In the genomic region with DNA sequence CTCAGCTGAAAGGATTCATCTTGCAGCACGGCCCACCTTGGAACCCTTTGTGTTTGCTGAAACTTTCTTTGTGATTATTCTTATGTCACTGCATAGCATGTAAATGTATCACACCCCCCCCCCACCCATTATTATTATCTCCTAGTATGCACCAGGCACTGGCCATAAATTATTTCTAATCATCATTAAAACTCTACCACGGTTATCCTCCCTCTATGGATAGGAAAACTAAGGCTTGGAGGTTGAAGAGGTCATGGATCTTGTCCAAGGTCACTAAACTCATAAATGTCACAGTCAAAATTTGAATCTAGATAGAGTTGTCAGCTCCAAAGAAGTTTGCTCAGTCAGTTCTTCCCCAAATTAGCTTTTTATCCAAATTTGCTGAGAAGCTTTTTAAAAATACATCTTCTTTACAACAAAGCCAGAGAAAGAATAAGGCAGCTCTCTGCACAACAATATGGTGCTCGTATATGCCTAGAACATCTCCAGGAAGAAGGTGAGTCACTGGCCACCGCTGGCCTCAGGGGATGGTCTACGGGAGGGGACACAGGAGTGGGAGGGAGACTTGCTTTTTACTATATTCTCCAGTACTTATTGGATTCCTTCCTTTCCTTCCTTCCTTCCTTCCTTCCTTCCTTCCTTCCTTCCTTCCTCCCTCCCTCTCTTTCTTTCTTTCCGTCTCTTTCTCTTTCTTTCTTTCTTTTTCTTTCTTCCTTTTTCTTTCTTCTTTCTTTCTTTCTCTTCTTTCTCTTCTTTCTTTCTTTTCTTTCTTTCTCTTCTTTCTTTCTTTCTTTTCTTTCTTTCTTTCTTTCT, we compare ENCODE assay signal across 21 cellular contexts.
DNase-seq lines count a peak whose midpoint lies in the region; ATAC-seq, FAIRE-seq and TF ChIP-seq lines count a peak whose summit lies in the region.
"Had no signal": no experiment of that assay in that cellular context is flagged by ENCODE, and none has a peak within 500 bp of the region (broad histone marks: within the 10 kb centered on the region; RNA-seq: fewer than 3 reads in every experiment).

No MANE protein-coding gene starts in this region.

- H3K36me3 Mint-ChIP-seq in MCF 10A (ENCODE audit: insufficient read depth, unreplicated experiment) (no peaks in the 10 kb centered on the region), nephron (ENCODE audit: low read depth) (no peaks in the 10 kb centered on the region), mesothelial cell of epicardium (no peaks in the 10 kb centered on the region)
- peaks cover 3% of the 10 kb centered on the region for H3K36me3 Mint-ChIP-seq in effector memory CD8-positive, alpha-beta T cell (ENCODE audit: insufficient read depth)

- no peak overlapping the region for H2BK20ac ChIP-seq in H1 (ENCODE audit: low read length)

- H3K36me3 ChIP-seq in mammary epithelial cell (ENCODE audit: insufficient read depth, low read length): no peaks in the 10 kb centered on the region
- no peaks in the 10 kb centered on the region for H3K36me3 ChIP-seq in H1 (ENCODE audit: control insufficient read depth in 2 of 4, insufficient read depth in 4 of 4, low read length in 3 of 4)
- H3K36me3 ChIP-seq: MG63 had no signal

- no peak for TF ChIP-seq POLR2A in H1 (IDR thresholded peaks at IDR 0.05; ENCODE audit: control extremely low read depth in 1 of 2, low read depth in 2 of 2, low read length in 2 of 2)

- H4K5ac ChIP-seq in H1 (ENCODE audit: insufficient read length, low read depth, low read length): no peak overlapping the region

- no peaks in the 10 kb centered on the region for H3K79me2 ChIP-seq in mammary epithelial cell (ENCODE audit: insufficient read depth, low read length)
- H3K79me2 ChIP-seq in H1 (ENCODE audit: control insufficient read depth in 1 of 2, insufficient read depth in 2 of 2, low read length in 2 of 2): no peaks in the 10 kb centered on the region

- H3K79me1 ChIP-seq in H1 (ENCODE audit: low read depth, low read length): no peaks in the 10 kb centered on the region

- no peak overlapping the region for H3K4me2 ChIP-seq in mammary epithelial cell (ENCODE audit: insufficient read depth, low read depth, low read length)
- no peak overlapping the region for H3K4me2 ChIP-seq in H1 (ENCODE audit: insufficient read depth in 1 of 2, low read depth in 2 of 2, low read length in 2 of 2)

- no peaks in the 10 kb centered on the region for H3K9me3 Mint-ChIP-seq in MCF 10A (ENCODE audit: unreplicated experiment)
- H3K9me3 Mint-ChIP-seq in nephron: no peaks in the 10 kb centered on the region
- no peaks in the 10 kb centered on the region for H3K9me3 Mint-ChIP-seq in effector memory CD8-positive, alpha-beta T cell
- H3K9me3 Mint-ChIP-seq in mesothelial cell of epicardium: no peaks in the 10 kb centered on the region
- H3K9me3 Mint-ChIP-seq: CD4-positive, alpha-beta T cell had no signal

- no peaks in the 10 kb centered on the region for H4K20me1 ChIP-seq in mammary epithelial cell (ENCODE audit: insufficient read depth, low read length)
- H4K20me1 ChIP-seq in H1 (replicated peaks in 1 of 2; ENCODE audit: control insufficient read depth in 1 of 2, insufficient read depth in 2 of 2, low read length in 2 of 2): no peaks in the 10 kb centered on the region

- H4K91ac ChIP-seq in H1 (replicated peaks; ENCODE audit: insufficient read length, low read length): no peak overlapping the region

- H3K4me1 ChIP-seq in mammary epithelial cell (ENCODE audit: insufficient read depth, low read length) (no peaks in the 10 kb centered on the region), H1 (replicated peaks in 1 of 4; ENCODE audit: control insufficient read depth in 3 of 4, insufficient read depth in 4 of 4, low read length in 3 of 4) (peaks cover 0 to 4% (median 0%) of the 10 kb centered on the region in 4 experiments; a peak in 3 of 7 replicates)
- H3K4me1 ChIP-seq: Caco-2 had no signal

- intact Hi-C loops in MCF 10A (cut with micrococcal nuclease) (no loop called here), mammary epithelial cell (cut with micrococcal nuclease) (no loop called here)

- peaks cover 7% of the 10 kb centered on the region for H3K4me1 Mint-ChIP-seq in MCF 10A (ENCODE audit: insufficient read depth, unreplicated experiment)
- H3K4me1 Mint-ChIP-seq in nephron: peaks cover 29% of the 10 kb centered on the region
- H3K4me1 Mint-ChIP-seq in effector memory CD8-positive, alpha-beta T cell (ENCODE audit: low read depth in 2 of 2): no peaks in the 10 kb centered on the region
- peaks cover 11% of the 10 kb centered on the region for H3K4me1 Mint-ChIP-seq in mesothelial cell of epicardium

- WGBS in mammary epithelial cell (ENCODE audit: low coverage, missing lambda C conversion rate): 77% methylated on average over 5 of the region's 6 CpGs
- 91% methylated on average over 6 of the region's 6 CpGs; no CpG with 5 or more reads in 1 of the 2 experiments for WGBS in H1 (ENCODE audit: extremely low coverage in 1 of 2, insufficient coverage in 1 of 2, insufficient read length in 1 of 2, insufficient replicate concordance in 2 of 2, low coverage in 1 of 2, low lambda C conversion rate in 2 of 2, missing lambda C conversion rate in 1 of 2), 2 experiments

- H3K18ac ChIP-seq in H1 (ENCODE audit: extremely low read depth, low read length): no peak overlapping the region

- no peak overlapping the region for H4K8ac ChIP-seq in H1 (ENCODE audit: extremely low read depth, insufficient read depth, low read length)

- H3K27me3 ChIP-seq in mammary epithelial cell (ENCODE audit: insufficient read depth, low read length) (no peaks in the 10 kb centered on the region), H1 (replicated peaks in 1 of 4; ENCODE audit: control insufficient read depth in 3 of 4, extremely low read depth in 1 of 4, insufficient read depth in 3 of 4, low read length in 3 of 4) (no peaks in the 10 kb centered on the region)
- H3K27me3 ChIP-seq: MG63 had no signal

- H3K4me3 Mint-ChIP-seq in MCF 10A (ENCODE audit: unreplicated experiment) (no peak overlapping the region), nephron (no peak overlapping the region), mesothelial cell of epicardium (no peak overlapping the region)
- no peak overlapping the region for H3K4me3 Mint-ChIP-seq in effector memory CD8-positive, alpha-beta T cell
- H3K4me3 Mint-ChIP-seq: CD4-positive, alpha-beta T cell had no signal

- BruUV-seq in MCF 10A (replicated peaks; lab: Mats Ljungman, UMichigan): no TSS peak
- no TSS peak for BruUV-seq in mammary epithelial cell (replicated peaks; lab: Mats Ljungman, UMichigan)

- no peak overlapping the region for H2BK120ac ChIP-seq in H1 (replicated peaks; ENCODE audit: low read depth, low read length)

- ATAC-seq in effector memory CD8-positive, alpha-beta T cell (replicated peaks): no peak

- no peak for TF ChIP-seq RAD21 in H1 (IDR thresholded peaks at IDR 0.05 in 1 of 2, conservative IDR thresholded peaks at IDR 0.05 in 1 of 2; ENCODE audit: low read depth in 2 of 2, low read length in 2 of 2)

- H2AFZ ChIP-seq in mammary epithelial cell (ENCODE audit: low read depth, low read length) (no peak overlapping the region), H1 (ENCODE audit: low read length) (no peak overlapping the region)

- no peak overlapping the region for H2AK5ac ChIP-seq in H1 (ENCODE audit: low read depth, low read length)

- H2BK15ac ChIP-seq in H1 (ENCODE audit: low read length): peak overlapping the region; percentile 61; the same call in 1 of the 2 replicates

- peak; percentile 29 for DNase-seq in MCF 10A (ENCODE audit: unreplicated experiment)
- no peak for DNase-seq in mammary epithelial cell
- peak; percentile 85 for DNase-seq in RPMI7951 (ENCODE audit: low read depth)
- DNase-seq in H1 (ENCODE audit: low read depth in 1 of 2, low spot score in 2 of 2): no peak
- DNase-seq in effector memory CD8-positive, alpha-beta T cell: no peak
- DNase-seq in mesothelial cell of epicardium (ENCODE audit: low spot score in 2 of 2, unreplicated experiment in 2 of 2): no peak
- no peak for DNase-seq in activated gamma-delta T cell (lab: John Stamatoyannopoulos, UW)
- DNase-seq: Caco-2; CD4-positive, alpha-beta T cell; MG63; NCI-H1092; NCI-H1436 treated with DMSO at 0.1 percent for 48 hours; NCI-H510A; NCI-H748 treated with DMSO at 0.1 percent for 48 hours; NK-92 treated with Interleukin-12 subunit alpha and Interleukin-12 subunit beta, amount 100 ng/mL, for 24 hours; SHP77 had no signal

- no peak for FAIRE-seq in H1 (lab: Jason Lieb, UNC)
- FAIRE-seq: GM12891, H54 had no signal

- H3K27ac Mint-ChIP-seq in MCF 10A (ENCODE audit: low read depth, unreplicated experiment) (no peak overlapping the region), nephron (peak overlapping the region in 2 of 3 experiments; percentile 49 to 54), mesothelial cell of epicardium (no peak overlapping the region)
- H3K27ac Mint-ChIP-seq in effector memory CD8-positive, alpha-beta T cell: no peak overlapping the region
- H3K27ac Mint-ChIP-seq: CD4-positive, alpha-beta T cell had no signal

- TF ChIP-seq CTCF in MCF 10A (IDR thresholded peaks at IDR 0.05; ENCODE audit: unreplicated experiment): no peak
- TF ChIP-seq CTCF in mammary epithelial cell (conservative IDR thresholded peaks at IDR 0.05 in 1 of 2, IDR thresholded peaks at IDR 0.05 in 1 of 2; ENCODE audit: extremely low read depth in 1 of 2, insufficient read depth in 1 of 2, low read depth in 1 of 2, low read length in 2 of 2): no peak
- no peak for TF ChIP-seq CTCF in H1 (IDR thresholded peaks at IDR 0.05; ENCODE audit: control extremely low read depth in 1 of 3, insufficient read depth in 1 of 3, low read depth in 1 of 3, low read length in 3 of 3)
- no peak for TF ChIP-seq CTCF in nephron (IDR thresholded peaks at IDR 0.05; ENCODE audit: unreplicated experiment in 3 of 3)
- no peak for TF ChIP-seq CTCF in mesothelial cell of epicardium (IDR thresholded peaks at IDR 0.05; ENCODE audit: unreplicated experiment)

- no peak overlapping the region for H3K4ac ChIP-seq in H1 (replicated peaks; ENCODE audit: insufficient read length, low read depth, low read length)

- in situ Hi-C loops in mammary epithelial cell (cut with MboI; ENCODE audit: low sequenced_read_pairs in 2 of 2): no loop called here

- CTCF ChIA-PET in MCF 10A (lab: Yijun Ruan, JAX): interaction anchor here (0.7 kb wide), 1 partner anchor 191 kb away, joined by 3 read pairs; no protein-coding TSS in a partner anchor
- CTCF ChIA-PET in mammary epithelial cell (lab: Charles Lee; ENCODE audit: low non-redundant PET): no interaction called here
- CTCF ChIA-PET in H1 (lab: Charles Lee; ENCODE audit: partially characterized antibody): interaction anchor here (0.6 to 1.8 kb wide), 7 partner anchors 9 to 159 kb away, joined by 3 to 6 read pairs (median 3); no protein-coding TSS in a partner anchor

- H3K27me3 Mint-ChIP-seq in MCF 10A (ENCODE audit: insufficient read depth, unreplicated experiment) (no peaks in the 10 kb centered on the region), nephron (ENCODE audit: low read depth) (peaks cover 39% of the 10 kb centered on the region), mesothelial cell of epicardium (ENCODE audit: low read depth) (no peaks in the 10 kb centered on the region)
- H3K27me3 Mint-ChIP-seq in effector memory CD8-positive, alpha-beta T cell: peaks cover 6 to 30% of the 10 kb centered on the region in 2 donors
- H3K27me3 Mint-ChIP-seq: CD4-positive, alpha-beta T cell had no signal

- H3K23me2 ChIP-seq in H1 (ENCODE audit: low read depth, low read length): no peaks in the 10 kb centered on the region

- H3K56ac ChIP-seq in H1 (replicated peaks; ENCODE audit: insufficient read length, low read depth, low read length): no peak overlapping the region

- no peak overlapping the region for H3K14ac ChIP-seq in H1 (ENCODE audit: insufficient read length)

- TF ChIP-seq EP300 in H1 (IDR thresholded peaks at IDR 0.05; ENCODE audit: borderline replicate concordance in 1 of 2, low read depth in 2 of 2, low read length in 2 of 2): no peak

- H3K27ac ChIP-seq in mammary epithelial cell (ENCODE audit: insufficient read depth, low read depth, low read length) (no peak overlapping the region), H1 (ENCODE audit: low read depth, low read length) (no peak overlapping the region)
- H3K27ac ChIP-seq: 22Rv1, SK-N-MC had no signal

- no peak overlapping the region for H2BK12ac ChIP-seq in H1 (ENCODE audit: low read depth, low read length)

- H2BK5ac ChIP-seq in H1 (ENCODE audit: low read depth, low read length): no peak overlapping the region

- POLR2A ChIA-PET in MCF 10A (lab: Yijun Ruan, JAX): no interaction called here
- POLR2A ChIA-PET in H1 (lab: Charles Lee; ENCODE audit: partially characterized antibody): interaction anchor here (0.8 to 1.4 kb wide), 4 partner anchors 8 to 130 kb away, joined by 3 to 4 read pairs (median 4); no protein-coding TSS in a partner anchor

- H3K4me3 ChIP-seq in mammary epithelial cell (replicated peaks in 1 of 3; ENCODE audit: insufficient read depth in 1 of 3, low read depth in 2 of 3, low read length in 3 of 3) (no peak overlapping the region), H1 (ENCODE audit: extremely low read depth in 1 of 4, insufficient read depth in 2 of 4, low read depth in 3 of 4, low read length in 4 of 4) (no peak overlapping the region)
- H3K4me3 ChIP-seq: MG63, SK-N-MC had no signal

- no peak overlapping the region for H3K23ac ChIP-seq in H1 (ENCODE audit: insufficient read length)

- H3K9ac ChIP-seq in mammary epithelial cell (ENCODE audit: insufficient read depth, low read length) (no peak overlapping the region), H1 (replicated peaks in 1 of 4; ENCODE audit: extremely low read depth in 1 of 4, low read depth in 3 of 4, low read length in 3 of 4) (no peak overlapping the region)

- dilution Hi-C loops in mammary epithelial cell (cut with HindIII; ENCODE audit: low sequenced_read_pairs): no loop called here

- no peaks in the 10 kb centered on the region for H3K9me3 ChIP-seq in mammary epithelial cell (replicated peaks; ENCODE audit: insufficient read depth, low read length)
- no peaks in the 10 kb centered on the region for H3K9me3 ChIP-seq in H1 (ENCODE audit: insufficient read depth in 2 of 2, low read depth in 1 of 2, low read length in 1 of 2)
- H3K9me3 ChIP-seq: Caco-2, MG63 had no signal

Comparison
In these comparisons a context has a peak if more than half of its experiments do, and no peak if none do; other contexts are left out.
1. DNase-seq: peak in MCF 10A (single experiment) and RPMI7951 (single experiment); none in mammary epithelial cell (single experiment), H1 (0 of 2), effector memory CD8-positive, alpha-beta T cell (0 of 3), mesothelial cell of epicardium (0 of 2) and activated gamma-delta T cell (single experiment).
2. H3K27ac Mint-ChIP-seq: peak in nephron (2 of 3); none in MCF 10A (single experiment), effector memory CD8-positive, alpha-beta T cell (0 of 2) and mesothelial cell of epicardium (single experiment).